In genomic region chr19:49771674-49772139, GRCh38 we compare ENCODE assay signal across 25 cellular contexts. TPM values are rescaled to one million over a fixed set of nuclear protein-coding genes. Genes with fewer than 3 reads are reported as not detected.
DNase-seq lines count a peak whose midpoint lies in the region; ATAC-seq, FAIRE-seq and TF ChIP-seq lines count a peak whose summit lies in the region.
"Had no signal": no experiment of that assay in that cellular context is flagged by ENCODE, and none has a peak within 500 bp of the region (broad histone marks: within the 10 kb centered on the region; RNA-seq: fewer than 3 reads in every experiment).

No MANE protein-coding gene starts in this region.

- TF ChIP-seq RAD21 in GM12878 (IDR thresholded peaks at IDR 0.05; ENCODE audit: insufficient read depth, low read depth, low read length) = no peak

- H3K4me2 ChIP-seq in GM23338 = no peak overlapping the region
- H3K4me2 ChIP-seq in GM12878 (ENCODE audit: control insufficient read depth, insufficient read depth) = no peak overlapping the region
- H3K4me2 ChIP-seq: BLaER1 had no signal

- H3K27ac ChIP-seq in GM23338 (ENCODE audit: low read depth) (no peak overlapping the region), GM12878 (ENCODE audit: control insufficient read depth, insufficient read depth) (no peak overlapping the region)
- H3K27ac ChIP-seq: BLaER1, pancreas had no signal

- no TSS peak for BruUV-seq in GM12878 (replicated peaks; lab: Mats Ljungman, UMichigan)

- H3K4me3 ChIP-seq in GM23338 = no peak overlapping the region
- no peak overlapping the region for H3K4me3 ChIP-seq in GM12878
- H3K4me3 ChIP-seq in mucosa of descending colon = no peak overlapping the region
- H3K4me3 ChIP-seq: BLaER1, pancreas had no signal

- no peaks in the 10 kb centered on the region for H3K9me2 ChIP-seq in GM23338 (ENCODE audit: insufficient read depth)

- ATAC-seq in GM23338 = no peak
- no peak for ATAC-seq in GM12878
- peak; percentile 60 for ATAC-seq in mucosa of descending colon
- ATAC-seq: Panc1, pancreas, sciatic nerve had no signal

- H3K4me1 ChIP-seq in GM23338 (ENCODE audit: insufficient read depth) (no peaks in the 10 kb centered on the region), GM12878 (ENCODE audit: control insufficient read depth, insufficient read depth, low read length) (peaks cover 8% of the 10 kb centered on the region; the same call in 1 of the 2 replicates), mucosa of descending colon (ENCODE audit: low read depth) (peaks cover 19% of the 10 kb centered on the region)

- H3K36me3 ChIP-seq in GM23338 (ENCODE audit: insufficient read depth) (no peaks in the 10 kb centered on the region), GM12878 (ENCODE audit: control insufficient read depth in 2 of 2, insufficient read depth in 2 of 2, low read length in 1 of 2) (peaks cover 0 to 2% of the 10 kb centered on the region in 2 experiments; a peak in 2 of 4 replicates), mucosa of descending colon (ENCODE audit: low read depth) (no peaks in the 10 kb centered on the region)
- H3K36me3 ChIP-seq: pancreas had no signal

- CTCF ChIA-PET in GM12878 (lab: Yijun Ruan, JAX) = interaction anchor here (0.6 kb wide), 1 partner anchor 96 kb away, joined by 3 read pairs; no protein-coding TSS in a partner anchor

- no peaks in the 10 kb centered on the region for H3F3A ChIP-seq in GM23338 (replicated peaks; ENCODE audit: low read depth)

- no peak for TF ChIP-seq CTCF in GM23338 (conservative IDR thresholded peaks at IDR 0.05; ENCODE audit: low read depth in 2 of 2)
- TF ChIP-seq CTCF in GM12878 (IDR thresholded peaks at IDR 0.05 in 2 of 3, conservative IDR thresholded peaks at IDR 0.05 in 1 of 3; ENCODE audit: control insufficient read depth in 2 of 3, extremely low read depth in 1 of 3, insufficient read depth in 1 of 3, low read depth in 3 of 3, low read length in 3 of 3) = no peak
- TF ChIP-seq CTCF in mucosa of descending colon (IDR thresholded peaks at IDR 0.05) = no peak

- H3K27me3 ChIP-seq in GM23338 (ENCODE audit: insufficient read depth) (no peaks in the 10 kb centered on the region), GM12878 (replicated peaks in 1 of 2; ENCODE audit: control insufficient read depth in 2 of 2, insufficient read depth in 2 of 2, low read length in 1 of 2) (no peaks in the 10 kb centered on the region)
- H3K27me3 ChIP-seq: BLaER1, pancreas had no signal

- H3K4me3 Mint-ChIP-seq in GM23338 = no peak overlapping the region; the same call in 2 of the 3 replicates
- H3K4me3 Mint-ChIP-seq in activated T-helper 2 cell treated with anti-CD3 and anti-CD28 coated beads, Interferon-gamma antibody, Interleukin-2, Interleukin-4, amounts not matched to agents 10 μg/mL and 5 μg/mL and 100 μg/mL, durations not matched to agents 14 hours and 24 hours and 36 hours (ENCODE audit: low read depth) = no peak overlapping the region
- H3K4me3 Mint-ChIP-seq: activated naive CD4-positive, alpha-beta T cell treated with anti-CD3 and anti-CD28 coated beads for 36 hours; HFFc6; T-helper 2 cell treated with Interferon-gamma antibody and Interleukin-4, amounts not matched to agents 5 μg/mL and 100 μg/mL, for 36 hours had no signal

- in situ Hi-C loops in GM12878 (cut with MboI) = no loop called here

- TF ChIP-seq POLR2A in GM12878 (IDR thresholded peaks at IDR 0.05; ENCODE audit: low read depth, low read length) = no peak

- H3K9ac ChIP-seq in GM12878 (ENCODE audit: control insufficient read depth, insufficient read depth, low read length) = no peak overlapping the region
- H3K9ac ChIP-seq: BLaER1 had no signal

- peaks cover 15% of the 10 kb centered on the region for H3K4me1 Mint-ChIP-seq in GM23338
- peaks cover 12% of the 10 kb centered on the region for H3K4me1 Mint-ChIP-seq in activated T-helper 2 cell treated with anti-CD3 and anti-CD28 coated beads, Interferon-gamma antibody, Interleukin-2, Interleukin-4, amounts not matched to agents 10 μg/mL and 5 μg/mL and 100 μg/mL, durations not matched to agents 14 hours and 24 hours and 36 hours (ENCODE audit: low read depth)

- intact Hi-C loops in GM12878 (cut with micrococcal nuclease; ENCODE audit: unreplicated experiment) = no loop called here
- intact Hi-C loops in mucosa of descending colon (cut with DNase I, micrococcal nuclease) = no loop called here
- intact Hi-C loops in activated T-helper 2 cell treated with anti-CD3 and anti-CD28 coated beads, Interferon-gamma antibody, Interleukin-2, Interleukin-4, amounts not matched to agents 10 μg/mL and 5 μg/mL and 100 μg/mL, durations not matched to agents 14 hours and 24 hours and 36 hours (cut with micrococcal nuclease) = no loop called here

- RAD21 ChIA-PET in GM12878 (lab: Charles Lee; ENCODE audit: unreplicated experiment) = no interaction called here

- H3K9me3 Mint-ChIP-seq in GM23338 = no peaks in the 10 kb centered on the region; the same call in 2 of the 3 replicates
- no peaks in the 10 kb centered on the region for H3K9me3 Mint-ChIP-seq in activated T-helper 2 cell treated with anti-CD3 and anti-CD28 coated beads, Interferon-gamma antibody, Interleukin-2, Interleukin-4, amounts not matched to agents 10 μg/mL and 5 μg/mL and 100 μg/mL, durations not matched to agents 14 hours and 24 hours and 36 hours
- H3K9me3 Mint-ChIP-seq: activated naive CD4-positive, alpha-beta T cell treated with anti-CD3 and anti-CD28 coated beads for 36 hours; HFFc6; T-helper 2 cell treated with Interferon-gamma antibody and Interleukin-4, amounts not matched to agents 5 μg/mL and 100 μg/mL, for 36 hours had no signal

- no peak for TF ChIP-seq EP300 in GM12878 (IDR thresholded peaks at IDR 0.05; ENCODE audit: borderline replicate concordance in 1 of 2, control insufficient read depth in 1 of 2, low read depth in 2 of 2, low read length in 2 of 2)

- DNase-seq in GM23338 (ENCODE audit: low spot score) (no peak), GM12878 (ENCODE audit: low read depth, low spot score) (no peak), mucosa of descending colon (peak in 2 of 3 donors; percentile 35 to 51), NCI-H2029 treated with DMSO at 0.1 percent for 48 hours (lab: John Stamatoyannopoulos, UW) (no peak), iPS-NIHi7 (ENCODE audit: extremely low spot score) (no peak)
- no peak for DNase-seq in activated T-helper 2 cell treated with anti-CD3 and anti-CD28 coated beads, Interferon-gamma antibody, Interleukin-2, Interleukin-4, amounts not matched to agents 10 μg/mL and 5 μg/mL and 100 μg/mL, durations not matched to agents 14 hours and 24 hours and 36 hours (ENCODE audit: low spot score)
- DNase-seq: activated CD4-positive, alpha-beta T cell treated with anti-CD3 and anti-CD28 coated beads, Interleukin-2, amount 50 U/mL, for 4 hours; activated naive CD4-positive, alpha-beta T cell treated with anti-CD3 and anti-CD28 coated beads for 36 hours; anterior cingulate cortex; caudate nucleus; HFFc6; hippocampal formation; islet precursor cell; NCI-H1105 treated with DMSO at 0.1 percent for 48 hours; NCI-H2081 treated with DMSO at 0.1 percent for 48 hours; pancreas had no signal

- H3K27me3 Mint-ChIP-seq in GM23338 (ENCODE audit: insufficient read depth, low read depth, poor library complexity) = peaks cover 15% of the 10 kb centered on the region
- H3K27me3 Mint-ChIP-seq in activated T-helper 2 cell treated with anti-CD3 and anti-CD28 coated beads, Interferon-gamma antibody, Interleukin-2, Interleukin-4, amounts not matched to agents 10 μg/mL and 5 μg/mL and 100 μg/mL, durations not matched to agents 14 hours and 24 hours and 36 hours (ENCODE audit: low read depth) = no peaks in the 10 kb centered on the region

- peaks cover 48% of the 10 kb centered on the region for H3K79me2 ChIP-seq in GM23338 (replicated peaks; ENCODE audit: insufficient read depth)
- H3K79me2 ChIP-seq in GM12878 (ENCODE audit: control insufficient read depth, insufficient read depth, low read length) = peaks cover 24% of the 10 kb centered on the region

- H3K27ac Mint-ChIP-seq in GM23338 = peak overlapping the region; percentile 84
- H3K27ac Mint-ChIP-seq in activated T-helper 2 cell treated with anti-CD3 and anti-CD28 coated beads, Interferon-gamma antibody, Interleukin-2, Interleukin-4, amounts not matched to agents 10 μg/mL and 5 μg/mL and 100 μg/mL, durations not matched to agents 14 hours and 24 hours and 36 hours = no peak overlapping the region
- H3K27ac Mint-ChIP-seq: activated naive CD4-positive, alpha-beta T cell treated with anti-CD3 and anti-CD28 coated beads for 36 hours; HFFc6; T-helper 2 cell treated with Interferon-gamma antibody and Interleukin-4, amounts not matched to agents 5 μg/mL and 100 μg/mL, for 36 hours had no signal

- peaks cover 7% of the 10 kb centered on the region for H3K36me3 Mint-ChIP-seq in GM23338 (ENCODE audit: low read depth)
- H3K36me3 Mint-ChIP-seq in activated T-helper 2 cell treated with anti-CD3 and anti-CD28 coated beads, Interferon-gamma antibody, Interleukin-2, Interleukin-4, amounts not matched to agents 10 μg/mL and 5 μg/mL and 100 μg/mL, durations not matched to agents 14 hours and 24 hours and 36 hours (ENCODE audit: low read depth) = peaks cover 9% of the 10 kb centered on the region

- H4K20me1 ChIP-seq in GM23338 (replicated peaks; ENCODE audit: insufficient read depth) (no peaks in the 10 kb centered on the region; the same call in 1 of the 2 replicates), GM12878 (ENCODE audit: control insufficient read depth, insufficient read depth) (no peaks in the 10 kb centered on the region)

- H3K9me3 ChIP-seq in GM12878 (replicated peaks; ENCODE audit: control insufficient read depth, insufficient read depth, low read length) (no peaks in the 10 kb centered on the region), mucosa of descending colon (no peaks in the 10 kb centered on the region)
- H3K9me3 ChIP-seq: BLaER1, pancreas had no signal

- POLR2A ChIA-PET in GM12878 (lab: Charles Lee) = interaction anchor here (0.7 to 1.1 kb wide), 2 partner anchors 8 to 15 kb away, joined by 3 to 6 read pairs; no protein-coding TSS in a partner anchor

- no peak for FAIRE-seq in GM12878 (lab: Jason Lieb, UNC)
- FAIRE-seq: frontal cortex, pancreas had no signal

- 98% methylated on average over 13 of the region's 13 CpGs for WGBS in GM12878 (ENCODE audit: insufficient coverage, insufficient replicate concordance, low lambda C conversion rate, missing lambda C conversion rate)

- H2AFZ ChIP-seq in GM23338 (no peak overlapping the region), GM12878 (ENCODE audit: control insufficient read depth, low read depth, low read length) (no peak overlapping the region)

- SMC1A ChIA-PET in GM12878 (lab: Charles Lee; ENCODE audit: uncharacterized antibody, unreplicated experiment) = no interaction called here

RNA-seq across cellular contexts. Expression of gene AP2A1, which starts 4.9 kb away (rescaled TPM):
- 110 and 129 TPM in 2 replicates for total RNA-seq in GM23338 (2014; rRNA removed; shearing (Covaris generic))
- polyA plus RNA-seq in GM23338 (2016; fragmentation: Nextera tagmentation; extraction: Ambion mirVana) (34.1 and 37.2 TPM in 2 replicates), GM12878 (2011; rRNA removed) (7.7 and 23.7 TPM in 2 replicates), GM12878 (2014; fragmentation: Illumina TruSeq; extraction: Trizol) (10.1 and 16.8 TPM in 2 replicates), GM12878 (2014; fragmentation: Nextera tagmentation; extraction: Ambion mirVana) (under 1 TPM; 0.68 to 0.84 TPM), GM12878 (2014; rRNA removed) (46.3 and 66.2 TPM in 2 replicates), GM12878 (2016; fragmentation: Nextera tagmentation; extraction: Ambion mirVana) (10 to 100 TPM; 44.0 TPM)
- total RNA-seq in GM12878 (2013; cell fraction: nucleolus; rRNA removed) = 37.9 and 42.8 TPM in 2 replicates
- total RNA-seq in GM12878 (2014; rRNA removed) (45.1 and 51.0 TPM in 2 replicates), GM12878 (2014; rRNA removed; fragmentation: Illumina TruSeq; extraction: Trizol) (12.4 and 14.7 TPM in 2 replicates), GM12878 (2021) (71.8 and 78.8 TPM in 2 replicates), mucosa of descending colon (10 to 100 TPM; 73.6 to 84.8 (median 82.5) TPM)
- 15.6 TPM for polyA plus RNA-seq in GM12878 (2011; ENCODE audit: low read depth)
- polyA plus RNA-seq in GM12878 (2011; cell fraction: cytosol; rRNA removed) = 34.3 and 37.4 TPM in 2 replicates
- 62.3 and 88.8 TPM in 2 replicates for polyA plus RNA-seq in GM12878 (2011; cell fraction: nucleus; rRNA removed)
- 46.3 and 52.4 TPM in 2 replicates for polyA plus RNA-seq in GM12878 (2012)
- 67.0 TPM in 2 replicates for polyA minus RNA-seq in GM12878 (2011; rRNA and poly(A)+ RNA removed)
- 36.8 and 43.7 TPM in 2 replicates for polyA minus RNA-seq in GM12878 (2011; cell fraction: cytosol; rRNA and poly(A)+ RNA removed)
- polyA minus RNA-seq in GM12878 (2011; cell fraction: nucleus; rRNA and poly(A)+ RNA removed) = 20.9 and 34.3 TPM in 2 replicates
- 61.9 and 65.4 TPM in 2 replicates for total RNA-seq in activated T-helper 2 cell treated with anti-CD3 and anti-CD28 coated beads, Interferon-gamma antibody, Interleukin-2, Interleukin-4, amounts not matched to agents 10 μg/mL and 5 μg/mL and 100 μg/mL, durations not matched to agents 14 hours and 24 hours and 36 hours

RNA-seq across cellular contexts. Expression of gene TSKS, which starts 8.6 kb away (rescaled TPM):
- not detected in 2 replicates for total RNA-seq in GM23338 (2014; rRNA removed; shearing (Covaris generic))
- polyA plus RNA-seq in GM23338 (2016; fragmentation: Nextera tagmentation; extraction: Ambion mirVana) (0.82 and 0.99 TPM in 2 replicates), GM12878 (2011; rRNA removed) (not detected in 2 replicates), GM12878 (2014; fragmentation: Illumina TruSeq; extraction: Trizol) (not detected in 2 replicates), GM12878 (2014; fragmentation: Nextera tagmentation; extraction: Ambion mirVana) (not detected), GM12878 (2014; rRNA removed) (0.08 TPM in 1 of 2 replicates, not detected in the other), GM12878 (2016; fragmentation: Nextera tagmentation; extraction: Ambion mirVana) (not detected)
- total RNA-seq in GM12878 (2013; cell fraction: nucleolus; rRNA removed) = not detected in 2 replicates
- total RNA-seq in GM12878 (2014; rRNA removed) (not detected in 2 replicates), GM12878 (2014; rRNA removed; fragmentation: Illumina TruSeq; extraction: Trizol) (not detected in 2 replicates), GM12878 (2021) (not detected in 2 replicates), mucosa of descending colon (under 1 TPM in 1 of 3 donors, not detected in 2; 0.35 TPM)
- not detected for polyA plus RNA-seq in GM12878 (2011; ENCODE audit: low read depth)
- not detected in 2 replicates for polyA plus RNA-seq in GM12878 (2011; cell fraction: cytosol; rRNA removed)
- 0.13 TPM in 1 of 2 replicates, not detected in the other for polyA plus RNA-seq in GM12878 (2011; cell fraction: nucleus; rRNA removed)
- polyA plus RNA-seq in GM12878 (2012) = not detected in 2 replicates
- not detected in 2 replicates for polyA minus RNA-seq in GM12878 (2011; rRNA and poly(A)+ RNA removed)
- polyA minus RNA-seq in GM12878 (2011; cell fraction: cytosol; rRNA and poly(A)+ RNA removed) = not detected in 2 replicates
- polyA minus RNA-seq in GM12878 (2011; cell fraction: nucleus; rRNA and poly(A)+ RNA removed) = not detected in 2 replicates
- 2.0 and 2.3 TPM in 2 replicates for total RNA-seq in activated T-helper 2 cell treated with anti-CD3 and anti-CD28 coated beads, Interferon-gamma antibody, Interleukin-2, Interleukin-4, amounts not matched to agents 10 μg/mL and 5 μg/mL and 100 μg/mL, durations not matched to agents 14 hours and 24 hours and 36 hours
- total RNA-seq: Daoy, frontal cortex, HFFc6, myocyte, NCI-H460, temporal lobe had no signal

RNA-seq across cellular contexts. Expression of gene FUZ, which starts 41.4 kb away (rescaled TPM):
- total RNA-seq in GM23338 (2014; rRNA removed; shearing (Covaris generic)) = 25.7 and 34.8 TPM in 2 replicates
- polyA plus RNA-seq in GM23338 (2016; fragmentation: Nextera tagmentation; extraction: Ambion mirVana) = 24.3 TPM in 2 replicates
- 8.9 and 9.1 TPM in 2 replicates for total RNA-seq in GM12878 (2013; cell fraction: nucleolus; rRNA removed)
- total RNA-seq in GM12878 (2014; rRNA removed) = 10.8 and 11.2 TPM in 2 replicates
- 5.0 and 6.0 TPM in 2 replicates for total RNA-seq in GM12878 (2014; rRNA removed; fragmentation: Illumina TruSeq; extraction: Trizol)
- 10.4 and 11.5 TPM in 2 replicates for total RNA-seq in GM12878 (2021)
- polyA plus RNA-seq in GM12878 (2011; ENCODE audit: low read depth) = 7.5 TPM
- 8.3 and 8.5 TPM in 2 replicates for polyA plus RNA-seq in GM12878 (2011; rRNA removed)
- polyA plus RNA-seq in GM12878 (2011; cell fraction: cytosol; rRNA removed) = 8.5 and 12.6 TPM in 2 replicates
- 21.0 and 21.7 TPM in 2 replicates for polyA plus RNA-seq in GM12878 (2011; cell fraction: nucleus; rRNA removed)
- polyA plus RNA-seq in GM12878 (2012) = 9.1 and 10.3 TPM in 2 replicates
- polyA plus RNA-seq in GM12878 (2014; fragmentation: Illumina TruSeq; extraction: Trizol) = 4.8 and 5.1 TPM in 2 replicates
- under 1 TPM; 0.18 to 0.38 TPM for polyA plus RNA-seq in GM12878 (2014; fragmentation: Nextera tagmentation; extraction: Ambion mirVana)
- polyA plus RNA-seq in GM12878 (2014; rRNA removed) = 9.0 and 11.0 TPM in 2 replicates
- 10 to 100 TPM in 1 of 2 experiments, 1 to 10 TPM in 1; 9.3 to 10.4 TPM for polyA plus RNA-seq in GM12878 (2016; fragmentation: Nextera tagmentation; extraction: Ambion mirVana)
- polyA minus RNA-seq in GM12878 (2011; rRNA and poly(A)+ RNA removed) = 5.0 and 7.3 TPM in 2 replicates
- 4.6 and 7.5 TPM in 2 replicates for polyA minus RNA-seq in GM12878 (2011; cell fraction: cytosol; rRNA and poly(A)+ RNA removed)
- polyA minus RNA-seq in GM12878 (2011; cell fraction: nucleus; rRNA and poly(A)+ RNA removed) = 3.4 and 4.5 TPM in 2 replicates
- 10 to 100 TPM in 2 of 3 donors, 1 to 10 TPM in 1; 6.6 to 21.0 (median 11.9) TPM for total RNA-seq in mucosa of descending colon
- 13.0 and 13.6 TPM in 2 replicates for total RNA-seq in activated T-helper 2 cell treated with anti-CD3 and anti-CD28 coated beads, Interferon-gamma antibody, Interleukin-2, Interleukin-4, amounts not matched to agents 10 μg/mL and 5 μg/mL and 100 μg/mL, durations not matched to agents 14 hours and 24 hours and 36 hours

RNA-seq across cellular contexts. Expression of gene MED25, which starts 46.4 kb away (rescaled TPM):
- 47.1 and 58.6 TPM in 2 replicates for total RNA-seq in GM23338 (2014; rRNA removed; shearing (Covaris generic))
- polyA plus RNA-seq in GM23338 (2016; fragmentation: Nextera tagmentation; extraction: Ambion mirVana) (45.6 and 46.4 TPM in 2 replicates), GM12878 (2011; rRNA removed) (12.6 and 15.5 TPM in 2 replicates), GM12878 (2014; fragmentation: Illumina TruSeq; extraction: Trizol) (14.3 and 32.4 TPM in 2 replicates), GM12878 (2014; fragmentation: Nextera tagmentation; extraction: Ambion mirVana) (1 to 10 TPM; 3.5 to 5.2 TPM), GM12878 (2014; rRNA removed) (24.5 and 34.4 TPM in 2 replicates), GM12878 (2016; fragmentation: Nextera tagmentation; extraction: Ambion mirVana) (10 to 100 TPM; 18.7 to 20.7 TPM)
- total RNA-seq in GM12878 (2013; cell fraction: nucleolus; rRNA removed) = 48.8 and 55.5 TPM in 2 replicates
- total RNA-seq in GM12878 (2014; rRNA removed) (12.8 and 15.6 TPM in 2 replicates), GM12878 (2014; rRNA removed; fragmentation: Illumina TruSeq; extraction: Trizol) (8.0 and 8.2 TPM in 2 replicates), GM12878 (2021) (49.5 and 53.9 TPM in 2 replicates), mucosa of descending colon (10 to 100 TPM; 54.7 to 57.4 (median 55.2) TPM)
- polyA plus RNA-seq in GM12878 (2011; ENCODE audit: low read depth) = 23.8 TPM
- polyA plus RNA-seq in GM12878 (2011; cell fraction: cytosol; rRNA removed) = 14.4 and 17.5 TPM in 2 replicates
- 104 and 107 TPM in 2 replicates for polyA plus RNA-seq in GM12878 (2011; cell fraction: nucleus; rRNA removed)
- 37.8 and 50.2 TPM in 2 replicates for polyA plus RNA-seq in GM12878 (2012)
- 27.4 and 44.8 TPM in 2 replicates for polyA minus RNA-seq in GM12878 (2011; rRNA and poly(A)+ RNA removed)
- polyA minus RNA-seq in GM12878 (2011; cell fraction: cytosol; rRNA and poly(A)+ RNA removed) = 18.2 and 19.9 TPM in 2 replicates
- 28.3 and 50.0 TPM in 2 replicates for polyA minus RNA-seq in GM12878 (2011; cell fraction: nucleus; rRNA and poly(A)+ RNA removed)
- total RNA-seq in activated T-helper 2 cell treated with anti-CD3 and anti-CD28 coated beads, Interferon-gamma antibody, Interleukin-2, Interleukin-4, amounts not matched to agents 10 μg/mL and 5 μg/mL and 100 μg/mL, durations not matched to agents 14 hours and 24 hours and 36 hours = 44.0 and 49.6 TPM in 2 replicates

Comparison
In these comparisons a context has a peak if more than half of its experiments do, and no peak if none do; other contexts are left out.
1. DNase-seq: peak in mucosa of descending colon (2 of 3); none in GM23338 (single experiment), GM12878 (single experiment), NCI-H2029 treated with DMSO at 0.1 percent for 48 hours (single experiment), activated T-helper 2 cell treated with anti-CD3 and anti-CD28 coated beads, Interferon-gamma antibody, Interleukin-2, Interleukin-4, amounts not matched to agents 10 μg/mL and 5 μg/mL and 100 μg/mL, durations not matched to agents 14 hours and 24 hours and 36 hours (single experiment) and iPS-NIHi7 (single experiment).